17 cellular contexts compared by ENCODE assay signal in the genomic region with DNA sequence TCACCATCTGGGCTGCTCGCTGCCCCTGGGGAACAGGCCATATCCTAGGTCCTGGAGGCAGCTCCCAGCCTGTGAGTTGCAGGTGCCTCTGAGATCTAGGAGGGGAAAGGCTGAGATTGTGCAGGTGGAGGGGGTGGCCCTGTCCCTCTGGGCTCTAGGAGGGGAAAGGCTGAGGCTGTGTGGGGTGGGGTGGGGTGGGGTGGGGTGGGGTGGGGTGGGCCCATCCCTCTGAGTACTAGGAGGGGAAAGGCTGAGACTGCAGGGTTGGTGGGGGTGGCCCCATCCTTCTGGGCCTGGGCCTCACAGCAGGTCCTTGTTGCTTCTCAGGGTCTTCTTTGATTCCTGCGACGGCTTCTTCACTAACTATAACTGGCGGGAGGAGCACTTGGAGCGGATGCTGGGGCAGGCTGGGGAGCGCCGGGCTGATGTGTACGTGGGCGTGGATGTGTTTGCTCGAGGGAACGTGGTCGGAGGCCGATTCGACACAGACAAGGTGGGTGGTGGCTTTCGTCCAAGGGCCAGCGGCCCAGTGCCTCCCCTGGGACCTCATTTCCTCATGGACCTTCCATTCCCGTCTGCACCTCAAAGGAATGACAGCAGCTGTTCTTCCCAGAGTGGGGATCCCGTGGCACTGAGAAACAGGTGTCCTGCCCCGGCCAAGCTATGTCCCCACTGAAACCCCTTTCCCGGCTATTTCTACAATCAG. TPM values are rescaled to one million over a fixed set of nuclear protein-coding genes. Genes with fewer than 3 reads are reported as not detected.
DNase-seq lines count a peak whose midpoint lies in the region; ATAC-seq, FAIRE-seq and TF ChIP-seq lines count a peak whose summit lies in the region.
"Had no signal": no experiment of that assay in that cellular context is flagged by ENCODE, and none has a peak within 500 bp of the region (broad histone marks: within the 10 kb centered on the region; RNA-seq: fewer than 3 reads in every experiment).

No MANE protein-coding gene starts in this region.

- H3K27ac Mint-ChIP-seq in glutamatergic neuron (ENCODE audit: unreplicated experiment): no peak overlapping the region

- H4K20me1 ChIP-seq in SK-N-SH (ENCODE audit: insufficient read depth) (peaks cover 9% of the 10 kb centered on the region), osteoblast (ENCODE audit: insufficient read depth, low read length) (peaks cover 10% of the 10 kb centered on the region), Karpas-422 (ENCODE audit: insufficient read depth, low read depth, low read length) (no peaks in the 10 kb centered on the region)

- no peak for ATAC-seq in SK-N-SH treated with all-trans-retinoic acid at 6 μM for 48 hours

- no peak overlapping the region for H3K4me2 ChIP-seq in SK-N-SH
- no peak overlapping the region for H3K4me2 ChIP-seq in osteoblast (ENCODE audit: insufficient read depth, low read length)
- H3K4me2 ChIP-seq in Karpas-422 (ENCODE audit: low read depth, low read length, poor library complexity, severe bottlenecking): no peak overlapping the region

- peaks cover 3% of the 10 kb centered on the region for H3F3A ChIP-seq in SK-N-SH (replicated peaks; ENCODE audit: insufficient read depth)

- H3K9me3 ChIP-seq in SK-N-SH: no peaks in the 10 kb centered on the region
- H3K9me3 ChIP-seq in osteoblast (ENCODE audit: low read depth, low read length): no peaks in the 10 kb centered on the region
- no peaks in the 10 kb centered on the region for H3K9me3 ChIP-seq in Karpas-422 (ENCODE audit: low read length)
- H3K9me3 ChIP-seq: BE2C had no signal

- H3K4me1 Mint-ChIP-seq in glutamatergic neuron (ENCODE audit: low read depth, unreplicated experiment): peaks cover 5% of the 10 kb centered on the region

- no peak overlapping the region for H3K4me3 Mint-ChIP-seq in glutamatergic neuron (ENCODE audit: unreplicated experiment)
- H3K4me3 Mint-ChIP-seq: CD4-positive, alpha-beta memory T cell had no signal

- TF ChIP-seq RAD21 in SK-N-SH (IDR thresholded peaks at IDR 0.05; ENCODE audit: low read length): no peak

- H3K9me2 ChIP-seq in SK-N-SH (no peaks in the 10 kb centered on the region), Karpas-422 (replicated peaks; ENCODE audit: insufficient read depth, low read length) (no peaks in the 10 kb centered on the region)

- CTCF ChIA-PET in SK-N-SH (lab: Yijun Ruan, JAX): interaction anchor here (0.6 to 45.1 kb wide), 40 partner anchors 9 to 627 kb away, joined by 3 to 1305 read pairs (median 6); a partner anchor contains a TSS

- no peak for TF ChIP-seq POLR2A in GM12892 (IDR thresholded peaks at IDR 0.05; ENCODE audit: low read depth, low read length)

- H3K27me3 Mint-ChIP-seq in glutamatergic neuron (ENCODE audit: unreplicated experiment): peaks cover 9% of the 10 kb centered on the region
- H3K27me3 Mint-ChIP-seq: CD4-positive, alpha-beta memory T cell had no signal

- H3K79me2 ChIP-seq in SK-N-SH (ENCODE audit: insufficient read depth): no peaks in the 10 kb centered on the region; the same call in 1 of the 2 replicates
- no peaks in the 10 kb centered on the region for H3K79me2 ChIP-seq in osteoblast (ENCODE audit: insufficient read depth, low read length)
- no peaks in the 10 kb centered on the region for H3K79me2 ChIP-seq in Karpas-422 (ENCODE audit: low read length)

- TF ChIP-seq CTCF in SK-N-SH (IDR thresholded peaks at IDR 0.05) (no peak), glutamatergic neuron (IDR thresholded peaks at IDR 0.05; ENCODE audit: partially characterized antibody, unreplicated experiment) (no peak), osteoblast (IDR thresholded peaks at IDR 0.05; ENCODE audit: extremely low read depth, low read depth, low read length) (no peak)

- peaks cover 0 to 13% of the 10 kb centered on the region in 2 experiments; a peak in 1 of 4 replicates for H3K4me1 ChIP-seq in SK-N-SH (ENCODE audit: control insufficient read depth in 1 of 2, insufficient read depth in 2 of 2, low read depth in 1 of 2, low read length in 1 of 2)
- H3K4me1 ChIP-seq in osteoblast (ENCODE audit: insufficient read depth, low read length): no peaks in the 10 kb centered on the region
- H3K4me1 ChIP-seq in Karpas-422 (ENCODE audit: low read length): no peaks in the 10 kb centered on the region

- H3K27me3 ChIP-seq in SK-N-SH (ENCODE audit: insufficient read depth) (no peaks in the 10 kb centered on the region), osteoblast (ENCODE audit: insufficient read depth, low read length) (no peaks in the 10 kb centered on the region), Karpas-422 (ENCODE audit: low read length) (no peaks in the 10 kb centered on the region)
- H3K27me3 ChIP-seq: BE2C had no signal

- FAIRE-seq in GM12892 (lab: Jason Lieb, UNC): no peak
- FAIRE-seq: GM12891 had no signal

- H3K27ac ChIP-seq in SK-N-SH (ENCODE audit: low read depth in 2 of 2, low read length in 1 of 2) (no peak overlapping the region), osteoblast (ENCODE audit: low read depth, low read length) (no peak overlapping the region), Karpas-422 (ENCODE audit: low read length) (no peak overlapping the region)
- H3K27ac ChIP-seq: GM23248 had no signal

- POLR2A ChIA-PET in SK-N-SH (lab: Yijun Ruan, JAX): no interaction called here

- WGBS in SK-N-SH (ENCODE audit: low lambda C conversion rate): 92% methylated on average over 20 of the region's 20 CpGs

- no peak overlapping the region for H2AFZ ChIP-seq in SK-N-SH (ENCODE audit: low read depth)
- no peak overlapping the region for H2AFZ ChIP-seq in osteoblast (ENCODE audit: low read length)
- no peak overlapping the region for H2AFZ ChIP-seq in Karpas-422 (ENCODE audit: low read length)
- H2AFZ ChIP-seq: GM23248 had no signal

- peaks cover 9% of the 10 kb centered on the region for H3K9me3 Mint-ChIP-seq in glutamatergic neuron (ENCODE audit: unreplicated experiment)

- H3K9ac ChIP-seq in SK-N-SH: no peak overlapping the region
- H3K9ac ChIP-seq in Karpas-422 (ENCODE audit: low read length): no peak overlapping the region
- H3K9ac ChIP-seq: GM23248 had no signal

- no peak for TF ChIP-seq EP300 in SK-N-SH (IDR thresholded peaks at IDR 0.05; ENCODE audit: borderline replicate concordance in 1 of 2, low read depth in 1 of 2, low read length in 1 of 2)

- peak; percentile 44 for DNase-seq in SK-N-SH
- DNase-seq in GM12892 (ENCODE audit: insufficient read length): peak; percentile 14
- peak; percentile 20 for DNase-seq in glutamatergic neuron
- DNase-seq in osteoblast (ENCODE audit: insufficient read length, low spot score, missing footprints): peak; percentile 87
- DNase-seq in NCI-H146 treated with DMSO at 0.1 percent for 48 hours (lab: John Stamatoyannopoulos, UW; ENCODE audit: unreplicated experiment): no peak
- no peak for DNase-seq in Karpas-422
- no peak for DNase-seq in NCI-H1092 (lab: John Stamatoyannopoulos, UW)
- DNase-seq: 8988T; DMS79; MM.1S; NK-92 treated with Interleukin-12 subunit alpha and Interleukin-12 subunit beta, amount 100 ng/mL, for 24 hours had no signal

- H3K36me3 ChIP-seq in SK-N-SH (replicated peaks in 1 of 2; ENCODE audit: control insufficient read depth in 1 of 2, insufficient read depth in 2 of 2, low read length in 1 of 2) (peaks cover 7 to 59% of the 10 kb centered on the region in 2 experiments), osteoblast (ENCODE audit: insufficient read depth, low read length) (peaks cover 11% of the 10 kb centered on the region), Karpas-422 (ENCODE audit: insufficient read depth, low read length) (no peaks in the 10 kb centered on the region)

- no peaks in the 10 kb centered on the region for H3K36me3 Mint-ChIP-seq in glutamatergic neuron (ENCODE audit: unreplicated experiment)

- no peak overlapping the region for H3K4me3 ChIP-seq in SK-N-SH (ENCODE audit: low read depth in 2 of 2, low read length in 1 of 2)
- H3K4me3 ChIP-seq in osteoblast (ENCODE audit: insufficient read depth, low read length): no peak overlapping the region
- no peak overlapping the region for H3K4me3 ChIP-seq in Karpas-422 (ENCODE audit: low read length)
- H3K4me3 ChIP-seq: GM23248 had no signal

TF ChIP-seq in SK-N-SH, 30 proteins besides CTCF, POLR2A, EP300 and RAD21 (continues in another document):
- no peak for TF ChIP-seq YY1 (IDR thresholded peaks at IDR 0.05; ENCODE audit: low read depth)
- TF ChIP-seq TAF1 (IDR thresholded peaks at IDR 0.05; ENCODE audit: borderline replicate concordance, low read depth, low read length): no peak
- TF ChIP-seq, protein P1, sequence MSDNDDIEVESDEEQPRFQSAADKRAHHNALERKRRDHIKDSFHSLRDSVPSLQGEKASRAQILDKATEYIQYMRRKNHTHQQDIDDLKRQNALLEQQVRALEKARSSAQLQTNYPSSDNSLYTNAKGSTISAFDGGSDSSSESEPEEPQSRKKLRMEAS (IDR thresholded peaks at IDR 0.05; ENCODE audit: low read depth): no peak
- no peak for TF ChIP-seq TEAD4 (IDR thresholded peaks at IDR 0.05; ENCODE audit: borderline replicate concordance, insufficient read depth)

TF ChIP-seq in SK-N-SH treated with all-trans-retinoic acid at 6 μM for 48 hours, 23 proteins besides CTCF, POLR2A, EP300 and RAD21:
- TF ChIP-seq OSR1 (CRISPR knock-in tag; IDR thresholded peaks at IDR 0.05) (no peak), ESRRG (CRISPR knock-in tag; IDR thresholded peaks at IDR 0.05) (no peak)

RNA-seq across cellular contexts. Expression of a gene that starts 7.1 kb away (rescaled TPM):
- 30.1 and 30.4 TPM in 2 replicates for polyA plus RNA-seq in SK-N-SH (2012; rRNA removed)
- 4.5 and 7.0 TPM in 2 replicates for polyA plus RNA-seq in SK-N-SH (2012; cell fraction: cytosol; rRNA removed)
- polyA plus RNA-seq in SK-N-SH (2012; cell fraction: nucleus; rRNA removed): 252 and 275 TPM in 2 replicates
- polyA plus RNA-seq in GM12892 (2012; ENCODE audit: missing spikeins): 16.5 TPM
- total RNA-seq in glutamatergic neuron (ENCODE audit: unreplicated experiment): 51.5 TPM
- total RNA-seq in osteoblast: 11.8 and 14.5 TPM in 2 replicates
- total RNA-seq in Karpas-422 (2014; rRNA removed; shearing (Covaris generic); ENCODE audit: low replicate concordance): 11.0 and 16.6 TPM in 2 replicates

RNA-seq across cellular contexts. Expression of a gene that starts 57.8 kb away (rescaled TPM):
- 11.6 and 14.3 TPM in 2 replicates for polyA plus RNA-seq in SK-N-SH (2012; rRNA removed)
- polyA plus RNA-seq in SK-N-SH (2012; cell fraction: cytosol; rRNA removed): 5.3 and 10.0 TPM in 2 replicates
- 9.1 and 10.1 TPM in 2 replicates for polyA plus RNA-seq in SK-N-SH (2012; cell fraction: nucleus; rRNA removed)
- 0.08 TPM for polyA plus RNA-seq in GM12892 (2012; ENCODE audit: missing spikeins)
- 0.15 TPM for total RNA-seq in glutamatergic neuron (ENCODE audit: unreplicated experiment)
- 13.8 and 14.4 TPM in 2 replicates for total RNA-seq in osteoblast
- not detected in 2 replicates for total RNA-seq in Karpas-422 (2014; rRNA removed; shearing (Covaris generic); ENCODE audit: low replicate concordance)
- total RNA-seq: CD4-positive, alpha-beta memory T cell; OCI-LY7 had no signal
- polyA plus RNA-seq: CD4-positive, alpha-beta memory T cell had no signal

Comparison
In these comparisons a context has a peak if more than half of its experiments do, and no peak if none do; other contexts are left out.
1. DNase-seq: peak in SK-N-SH (single experiment), GM12892 (single experiment), glutamatergic neuron (single experiment) and osteoblast (single experiment); none in NCI-H146 treated with DMSO at 0.1 percent for 48 hours (single experiment), Karpas-422 (single experiment) and NCI-H1092 (single experiment).
2. RNA of a gene that starts 57.8 kb away (total RNA-seq): 13.8 to 14.4 TPM in osteoblast; 0.15 TPM in glutamatergic neuron (single experiment) and not detected in Karpas-422; every median in the first group is over 10 times any median in the second.